In genomic region chrX:149221246-149221645, GRCh38 we compare ENCODE assay signal across 32 cellular contexts.
"Had no signal": no experiment of that assay in that cellular context is flagged by ENCODE, and none has a peak within 500 bp of the region (broad histone marks: within the 10 kb centered on the region; RNA-seq: fewer than 3 reads in every experiment).

No MANE protein-coding gene starts in this region.

- H3K4me3 Mint-ChIP-seq: activated CD8-positive, alpha-beta memory T cell treated with anti-CD3 and anti-CD28 coated beads, Interleukin-2, amount 10 ng/mL, durations not matched to agents 7 days and 5 days; activated CD8-positive, alpha-beta T cell treated with anti-CD3 and anti-CD28 coated beads, Interleukin-2, amount 10 ng/mL, durations not matched to agents 7 days and 5 days; activated naive CD4-positive, alpha-beta T cell treated with anti-CD3 and anti-CD28 coated beads, Interleukin-2, amount 10 ng/mL, durations not matched to agents 7 days and 5 days; activated naive CD8-positive, alpha-beta T cell treated with anti-CD3 and anti-CD28 coated beads, Interleukin-2, amount 10 ng/mL, durations not matched to agents 7 days and 5 days; activated T-helper 1 cell treated with anti-CD3 and anti-CD28 coated beads, Interleukin-12 subunit alpha, Interleukin-12 subunit beta, Interleukin-2, Interleukin-4 antibody, amounts not matched to agents 30 ng/mL and 10 ng/mL and 1 ng/mL, durations not matched to agents 14 hours and 24 hours and 36 hours; brain; WTC11 had no signal

- DNase-seq: activated CD4-positive, alpha-beta T cell treated with anti-CD3 and anti-CD28 coated beads for 48 hours; activated CD4-positive, alpha-beta T cell treated with anti-CD3 and anti-CD28 coated beads, Interleukin-2, amount 50 U/mL, for 1 hour; activated CD4-positive, alpha-beta T cell treated with anti-CD3 and anti-CD28 coated beads, Interleukin-2, amount 50 U/mL, for 48 hours; activated CD8-positive, alpha-beta memory T cell treated with anti-CD3 and anti-CD28 coated beads, Interleukin-2, amount 10 ng/mL, durations not matched to agents 7 days and 5 days; activated CD8-positive, alpha-beta memory T cell treated with anti-CD3 and anti-CD28 coated beads, Interleukin-2, amount 50 U/mL, for 4 hours; activated CD8-positive, alpha-beta T cell treated with anti-CD3 and anti-CD28 coated beads, Interleukin-2, amount 10 ng/mL, durations not matched to agents 7 days and 5 days; activated gamma-delta T cell; activated naive CD4-positive, alpha-beta T cell; activated naive CD4-positive, alpha-beta T cell treated with anti-CD3 and anti-CD28 coated beads, Interleukin-2, amount 10 ng/mL, durations not matched to agents 7 days and 5 days; activated naive CD8-positive, alpha-beta T cell treated with anti-CD3 and anti-CD28 coated beads, Interleukin-2, amount 10 ng/mL, durations not matched to agents 7 days and 5 days; activated T-cell treated with anti-CD3 and anti-CD28 coated beads, Interleukin-2, amount 50 U/mL, for 1 hour; activated T-cell treated with anti-CD3 and anti-CD28 coated beads, Interleukin-2, amount 50 U/mL, for 48 hours; central memory CD4-positive, alpha-beta T cell; cerebellar nuclear complex; effector CD8-positive, alpha-beta T cell; esophagus squamous epithelium; head of caudate nucleus; T-helper 2 cell had no signal

- H3K36me3 Mint-ChIP-seq: activated CD8-positive, alpha-beta memory T cell treated with anti-CD3 and anti-CD28 coated beads, Interleukin-2, amount 10 ng/mL, durations not matched to agents 7 days and 5 days; activated naive CD4-positive, alpha-beta T cell treated with anti-CD3 and anti-CD28 coated beads, Interleukin-2, amount 10 ng/mL, durations not matched to agents 7 days and 5 days; activated naive CD8-positive, alpha-beta T cell treated with anti-CD3 and anti-CD28 coated beads, Interleukin-2, amount 10 ng/mL, durations not matched to agents 7 days and 5 days; brain had no signal

- H3K27ac ChIP-seq: ascending aorta, breast epithelium, cardiac muscle cell, epithelial cell of prostate, esophagus squamous epithelium had no signal

- H3K9me3 Mint-ChIP-seq: activated T-helper 1 cell treated with anti-CD3 and anti-CD28 coated beads, Interleukin-12 subunit alpha, Interleukin-12 subunit beta, Interleukin-2, Interleukin-4 antibody, amounts not matched to agents 30 ng/mL and 10 ng/mL and 1 ng/mL, durations not matched to agents 14 hours and 24 hours and 36 hours; activated T-helper 2 cell treated with anti-CD3 and anti-CD28 coated beads, Interferon-gamma antibody, Interleukin-2, Interleukin-4, amounts not matched to agents 10 μg/mL and 5 μg/mL and 100 μg/mL, durations not matched to agents 14 hours and 24 hours and 36 hours had no signal

- H3K4me1 Mint-ChIP-seq: activated CD8-positive, alpha-beta memory T cell treated with anti-CD3 and anti-CD28 coated beads, Interleukin-2, amount 10 ng/mL, durations not matched to agents 7 days and 5 days; activated naive CD4-positive, alpha-beta T cell treated with anti-CD3 and anti-CD28 coated beads, Interleukin-2, amount 10 ng/mL, durations not matched to agents 7 days and 5 days; activated naive CD8-positive, alpha-beta T cell treated with anti-CD3 and anti-CD28 coated beads, Interleukin-2, amount 10 ng/mL, durations not matched to agents 7 days and 5 days had no signal

- H3K27ac Mint-ChIP-seq: activated CD8-positive, alpha-beta memory T cell treated with anti-CD3 and anti-CD28 coated beads, Interleukin-2, amount 10 ng/mL, durations not matched to agents 7 days and 5 days; activated CD8-positive, alpha-beta T cell treated with anti-CD3 and anti-CD28 coated beads, Interleukin-2, amount 10 ng/mL, durations not matched to agents 7 days and 5 days; activated naive CD4-positive, alpha-beta T cell treated with anti-CD3 and anti-CD28 coated beads, Interleukin-2, amount 10 ng/mL, durations not matched to agents 7 days and 5 days; activated naive CD4-positive, alpha-beta T cell treated with anti-CD3 and anti-CD28 coated beads, Interleukin-2, amount 50 U/mL, for 72 hours; activated naive CD8-positive, alpha-beta T cell treated with anti-CD3 and anti-CD28 coated beads, Interleukin-2, amount 10 ng/mL, durations not matched to agents 7 days and 5 days; activated T-helper 1 cell treated with anti-CD3 and anti-CD28 coated beads, Interleukin-12 subunit alpha, Interleukin-12 subunit beta, Interleukin-2, Interleukin-4 antibody, amounts not matched to agents 30 ng/mL and 10 ng/mL and 1 ng/mL, durations not matched to agents 14 hours and 24 hours and 36 hours; activated T-helper 2 cell treated with anti-CD3 and anti-CD28 coated beads, Interferon-gamma antibody, Interleukin-2, Interleukin-4, amounts not matched to agents 10 μg/mL and 5 μg/mL and 100 μg/mL, durations not matched to agents 14 hours and 24 hours and 36 hours; WTC11 had no signal

- H3K27me3 ChIP-seq: ascending aorta, breast epithelium, cardiac muscle cell, esophagus squamous epithelium had no signal

- H3K27me3 Mint-ChIP-seq: activated CD8-positive, alpha-beta memory T cell treated with anti-CD3 and anti-CD28 coated beads, Interleukin-2, amount 10 ng/mL, durations not matched to agents 7 days and 5 days; activated naive CD4-positive, alpha-beta T cell treated with anti-CD3 and anti-CD28 coated beads, Interleukin-2, amount 10 ng/mL, durations not matched to agents 7 days and 5 days; activated naive CD8-positive, alpha-beta T cell treated with anti-CD3 and anti-CD28 coated beads, Interleukin-2, amount 10 ng/mL, durations not matched to agents 7 days and 5 days had no signal

- FAIRE-seq: colon, endometrium, endothelial cell of umbilical vein, frontal cortex had no signal

- H3K36me3 ChIP-seq: ascending aorta, breast epithelium, cardiac muscle cell, esophagus squamous epithelium had no signal

- H3K4me3 ChIP-seq: ascending aorta, breast epithelium, cardiac muscle cell, esophagus squamous epithelium had no signal

- H3K4me1 ChIP-seq: ascending aorta, breast epithelium, esophagus squamous epithelium had no signal

- H3K9me3 ChIP-seq: ascending aorta, esophagus squamous epithelium had no signal

- ATAC-seq: activated CD4-positive, CD25-positive, alpha-beta regulatory T cell treated with anti-CD3 and anti-CD28 coated beads, Interleukin-2, amount 50 U/mL, for 24 hours; activated CD8-positive, alpha-beta memory T cell treated with anti-CD3 and anti-CD28 coated beads, Interleukin-2, amount 10 ng/mL, durations not matched to agents 7 days and 5 days; activated CD8-positive, alpha-beta T cell treated with anti-CD3 and anti-CD28 coated beads, Interleukin-2, amount 10 ng/mL, durations not matched to agents 7 days and 5 days; activated naive CD4-positive, alpha-beta T cell treated with anti-CD3 and anti-CD28 coated beads, Interleukin-2, amount 50 U/mL, for 72 hours; WTC11 had no signal
